ENCODE assay signal across 1 cellular context in the genomic region with DNA sequence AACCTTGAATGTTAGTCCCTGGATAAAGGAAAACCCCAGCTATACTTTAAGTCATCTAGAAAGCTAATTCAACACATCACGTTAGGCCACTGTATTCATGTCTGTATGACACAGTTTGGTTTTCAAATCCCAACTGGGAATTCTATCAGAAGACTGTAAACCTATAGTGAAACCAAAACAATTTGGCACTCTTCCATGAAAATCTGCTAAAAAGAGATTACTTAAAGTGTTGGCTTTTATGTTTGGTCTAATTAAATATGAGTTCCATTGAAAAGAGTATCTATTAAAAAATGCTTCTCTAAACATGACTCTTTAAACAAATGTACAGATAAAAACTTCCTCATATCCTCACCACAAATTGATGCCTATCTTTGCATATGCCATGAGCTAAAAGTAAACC.
TF ChIP-seq lines count a peak whose summit lies in the region.

No MANE protein-coding gene starts in this region.

TF ChIP-seq in HEK293, 187 proteins besides CTCF, POLR2A, EP300 and RAD21 (continued from another document):
- TF ChIP-seq, protein P1, sequence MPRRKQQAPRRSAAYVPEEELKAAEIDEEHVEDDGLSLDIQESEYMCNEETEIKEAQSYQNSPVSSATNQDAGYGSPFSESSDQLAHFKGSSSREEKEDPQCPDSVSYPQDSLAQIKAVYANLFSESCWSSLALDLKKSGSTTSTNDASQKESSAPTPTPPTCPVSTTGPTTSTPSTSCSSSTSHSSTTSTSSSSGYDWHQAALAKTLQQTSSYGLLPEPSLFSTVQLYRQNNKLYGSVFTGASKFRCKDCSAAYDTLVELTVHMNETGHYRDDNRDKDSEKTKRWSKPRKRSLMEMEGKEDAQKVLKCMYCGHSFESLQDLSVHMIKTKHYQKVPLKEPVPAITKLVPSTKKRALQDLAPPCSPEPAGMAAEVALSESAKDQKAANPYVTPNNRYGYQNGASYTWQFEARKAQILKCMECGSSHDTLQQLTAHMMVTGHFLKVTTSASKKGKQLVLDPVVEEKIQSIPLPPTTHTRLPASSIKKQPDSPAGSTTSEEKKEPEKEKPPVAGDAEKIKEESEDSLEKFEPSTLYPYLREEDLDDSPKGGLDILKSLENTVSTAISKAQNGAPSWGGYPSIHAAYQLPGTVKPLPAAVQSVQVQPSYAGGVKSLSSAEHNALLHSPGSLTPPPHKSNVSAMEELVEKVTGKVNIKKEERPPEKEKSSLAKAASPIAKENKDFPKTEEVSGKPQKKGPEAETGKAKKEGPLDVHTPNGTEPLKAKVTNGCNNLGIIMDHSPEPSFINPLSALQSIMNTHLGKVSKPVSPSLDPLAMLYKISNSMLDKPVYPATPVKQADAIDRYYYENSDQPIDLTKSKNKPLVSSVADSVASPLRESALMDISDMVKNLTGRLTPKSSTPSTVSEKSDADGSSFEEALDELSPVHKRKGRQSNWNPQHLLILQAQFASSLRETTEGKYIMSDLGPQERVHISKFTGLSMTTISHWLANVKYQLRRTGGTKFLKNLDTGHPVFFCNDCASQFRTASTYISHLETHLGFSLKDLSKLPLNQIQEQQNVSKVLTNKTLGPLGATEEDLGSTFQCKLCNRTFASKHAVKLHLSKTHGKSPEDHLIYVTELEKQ (tag by site-specific recombination; IDR thresholded peaks at IDR 0.05; ENCODE audit: borderline replicate concordance), result no peak
- TF ChIP-seq, protein P2, sequence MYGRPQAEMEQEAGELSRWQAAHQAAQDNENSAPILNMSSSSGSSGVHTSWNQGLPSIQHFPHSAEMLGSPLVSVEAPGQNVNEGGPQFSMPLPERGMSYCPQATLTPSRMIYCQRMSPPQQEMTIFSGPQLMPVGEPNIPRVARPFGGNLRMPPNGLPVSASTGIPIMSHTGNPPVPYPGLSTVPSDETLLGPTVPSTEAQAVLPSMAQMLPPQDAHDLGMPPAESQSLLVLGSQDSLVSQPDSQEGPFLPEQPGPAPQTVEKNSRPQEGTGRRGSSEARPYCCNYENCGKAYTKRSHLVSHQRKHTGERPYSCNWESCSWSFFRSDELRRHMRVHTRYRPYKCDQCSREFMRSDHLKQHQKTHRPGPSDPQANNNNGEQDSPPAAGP (tag by site-specific recombination; IDR thresholded peaks at IDR 0.05), result no peak
